ENCODE assay signal across 1 cellular context in genomic region chr20:64104667-64105451, GRCh38.
TF ChIP-seq lines count a peak whose summit lies in the region.

No MANE protein-coding gene starts in this region.

TF ChIP-seq in H1, 55 proteins besides CTCF, POLR2A, EP300 and RAD21:
- TF ChIP-seq JUN (IDR thresholded peaks at IDR 0.05; ENCODE audit: low read depth, low read length) (no peak), TEAD4 (IDR thresholded peaks at IDR 0.05; ENCODE audit: low read depth, low read length) (no peak), EGR1 (IDR thresholded peaks at IDR 0.05; ENCODE audit: borderline replicate concordance, low read depth, low read length) (no peak), SP4 (IDR thresholded peaks at IDR 0.05; ENCODE audit: low read length) (no peak), CHD7 (IDR thresholded peaks at IDR 0.05; ENCODE audit: insufficient replicate concordance, low read length) (no peak), BCL11A (IDR thresholded peaks at IDR 0.05; ENCODE audit: low read depth in 2 of 2, low read length in 2 of 2) (no peak), YY1 (IDR thresholded peaks at IDR 0.05; ENCODE audit: low read depth, low read length) (no peak), NANOG (IDR thresholded peaks at IDR 0.05; ENCODE audit: insufficient read depth, low read depth, low read length, poor library complexity, severe bottlenecking) (no peak), CREB1 (IDR thresholded peaks at IDR 0.05) (no peak), SRF (IDR thresholded peaks at IDR 0.05; ENCODE audit: low read depth, low read length) (no peak), RBBP5 (IDR thresholded peaks at IDR 0.05; ENCODE audit: borderline replicate concordance, low read depth, low read length) (no peak), FOSL1 (IDR thresholded peaks at IDR 0.05; ENCODE audit: insufficient read depth, low read depth, low read length) (no peak), TBP (IDR thresholded peaks at IDR 0.05; ENCODE audit: low read depth, low read length) (no peak), RNF2 (IDR thresholded peaks at IDR 0.05; ENCODE audit: borderline replicate concordance, low read depth, low read length, missing control alignments, poor library complexity, severe bottlenecking) (no peak), GTF2F1 (IDR thresholded peaks at IDR 0.05; ENCODE audit: borderline replicate concordance, low read depth, low read length) (no peak), JUND (IDR thresholded peaks at IDR 0.05; ENCODE audit: low read length) (no peak)
- TF ChIP-seq, protein P1, sequence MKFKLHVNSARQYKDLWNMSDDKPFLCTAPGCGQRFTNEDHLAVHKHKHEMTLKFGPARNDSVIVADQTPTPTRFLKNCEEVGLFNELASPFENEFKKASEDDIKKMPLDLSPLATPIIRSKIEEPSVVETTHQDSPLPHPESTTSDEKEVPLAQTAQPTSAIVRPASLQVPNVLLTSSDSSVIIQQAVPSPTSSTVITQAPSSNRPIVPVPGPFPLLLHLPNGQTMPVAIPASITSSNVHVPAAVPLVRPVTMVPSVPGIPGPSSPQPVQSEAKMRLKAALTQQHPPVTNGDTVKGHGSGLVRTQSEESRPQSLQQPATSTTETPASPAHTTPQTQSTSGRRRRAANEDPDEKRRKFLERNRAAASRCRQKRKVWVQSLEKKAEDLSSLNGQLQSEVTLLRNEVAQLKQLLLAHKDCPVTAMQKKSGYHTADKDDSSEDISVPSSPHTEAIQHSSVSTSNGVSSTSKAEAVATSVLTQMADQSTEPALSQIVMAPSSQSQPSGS (IDR thresholded peaks at IDR 0.05; ENCODE audit: low read length), result no peak
- TF ChIP-seq, protein P2, sequence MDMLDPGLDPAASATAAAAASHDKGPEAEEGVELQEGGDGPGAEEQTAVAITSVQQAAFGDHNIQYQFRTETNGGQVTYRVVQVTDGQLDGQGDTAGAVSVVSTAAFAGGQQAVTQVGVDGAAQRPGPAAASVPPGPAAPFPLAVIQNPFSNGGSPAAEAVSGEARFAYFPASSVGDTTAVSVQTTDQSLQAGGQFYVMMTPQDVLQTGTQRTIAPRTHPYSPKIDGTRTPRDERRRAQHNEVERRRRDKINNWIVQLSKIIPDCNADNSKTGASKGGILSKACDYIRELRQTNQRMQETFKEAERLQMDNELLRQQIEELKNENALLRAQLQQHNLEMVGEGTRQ (IDR thresholded peaks at IDR 0.05; ENCODE audit: low read length), result no peak
TF ChIP-seq in H1: peak in this region for 0.
